2 cellular contexts compared by ENCODE assay signal in the genomic region with DNA sequence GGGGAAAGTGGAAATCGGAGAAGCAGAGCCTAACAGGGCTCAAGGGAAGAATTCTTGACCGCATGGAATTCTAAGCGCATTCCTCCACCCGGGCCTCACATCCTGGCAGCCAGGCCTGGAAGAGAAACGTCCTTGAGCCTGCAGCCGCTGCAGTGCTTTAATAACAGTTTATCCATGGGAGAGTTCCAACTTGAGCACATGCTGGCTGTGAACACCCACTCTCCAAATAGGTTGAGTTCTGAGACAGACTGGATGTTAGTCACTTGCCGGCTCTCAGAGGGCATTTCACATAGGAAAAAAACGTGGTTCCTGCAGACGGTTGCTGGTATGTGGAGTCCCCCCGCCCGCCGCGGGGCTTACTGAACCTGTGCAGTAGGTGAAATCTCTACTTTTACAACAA.
TF ChIP-seq lines count a peak whose summit lies in the region.

No MANE protein-coding gene starts in this region.

TF ChIP-seq in IMR-90, 13 proteins besides CTCF, POLR2A, EP300 and RAD21:
- no peak for TF ChIP-seq MAFK (IDR thresholded peaks at IDR 0.05; ENCODE audit: low read depth, low read length)
- peak; percentile 94 for TF ChIP-seq MXI1 (IDR thresholded peaks at IDR 0.05; ENCODE audit: borderline replicate concordance, low read depth, low read length)
- TF ChIP-seq MAZ (IDR thresholded peaks at IDR 0.05; ENCODE audit: borderline replicate concordance, low read depth, low read length), result peak; percentile 67
- peak; percentile 90 for TF ChIP-seq BHLHE40 (IDR thresholded peaks at IDR 0.05; ENCODE audit: low read depth, low read length)
- peak; percentile 61; the same call in 1 of the 2 replicates for TF ChIP-seq USF2 (IDR thresholded peaks at IDR 0.05; ENCODE audit: low read depth, low read length)
- no peak for TF ChIP-seq RCOR1 (IDR thresholded peaks at IDR 0.05; ENCODE audit: insufficient replicate concordance, low read length)
- peak; percentile 53 for TF ChIP-seq SMC3 (IDR thresholded peaks at IDR 0.05; ENCODE audit: low read depth, low read length)
- TF ChIP-seq CHD1 (IDR thresholded peaks at IDR 0.05; ENCODE audit: low read depth, low read length), result 0 out of 2 replicates have a peak, but pooled peaks have one; percentile 51
- no peak for TF ChIP-seq RFX5 (IDR thresholded peaks at IDR 0.05; ENCODE audit: low read depth, low read length)
- peak; percentile 80 for TF ChIP-seq FOS (IDR thresholded peaks at IDR 0.05; ENCODE audit: low read depth, low read length)
- TF ChIP-seq ELK1 (IDR thresholded peaks at IDR 0.05; ENCODE audit: borderline replicate concordance, low read depth, low read length), result no peak
- peak; percentile 4; the same call in 1 of the 2 replicates for TF ChIP-seq NFE2L2 (IDR thresholded peaks at IDR 0.05; ENCODE audit: low read depth, low read length)
- TF ChIP-seq CEBPB (IDR thresholded peaks at IDR 0.05; ENCODE audit: low read depth, low read length), result peak; percentile 48

TF ChIP-seq in H1, 55 proteins besides CTCF, POLR2A, EP300 and RAD21:
- TF ChIP-seq HDAC2 (IDR thresholded peaks at IDR 0.05; ENCODE audit: borderline replicate concordance in 1 of 2, low read depth in 2 of 2, low read length in 2 of 2) (0 out of 4 replicates have a peak, but pooled peaks of 1 of the 2 experiments have one; percentile 18), CHD7 (IDR thresholded peaks at IDR 0.05; ENCODE audit: insufficient replicate concordance, low read length) (peak; percentile 30), SIN3A (conservative IDR thresholded peaks at IDR 0.05 in 1 of 2, IDR thresholded peaks at IDR 0.05 in 1 of 2; ENCODE audit: low read depth in 1 of 2, low read length in 2 of 2) (0 out of 4 replicates have a peak, but pooled peaks of 1 of the 2 experiments have one; percentile 43), ASH2L (IDR thresholded peaks at IDR 0.05; ENCODE audit: low read length) (peak; percentile 69), POLR2AphosphoS5 (IDR thresholded peaks at IDR 0.05; ENCODE audit: low read depth, low read length) (peak; percentile 28; the same call in 1 of the 2 replicates), BRCA1 (IDR thresholded peaks at IDR 0.05; ENCODE audit: low read depth, low read length) (no peak), MAX (IDR thresholded peaks at IDR 0.05) (peak; percentile 63), RXRA (IDR thresholded peaks at IDR 0.05; ENCODE audit: insufficient read depth, low read depth, low read length) (no peak), TAF7 (optimal IDR thresholded peaks at IDR 0.05; ENCODE audit: borderline replicate concordance, low read depth, low read length) (peak; percentile 0), CHD1 (IDR thresholded peaks at IDR 0.05; ENCODE audit: low read depth, low read length) (no peak), TAF1 (IDR thresholded peaks at IDR 0.05; ENCODE audit: low read depth, low read length) (0 out of 2 replicates have a peak, but pooled peaks have one; percentile 42), RBBP5 (IDR thresholded peaks at IDR 0.05; ENCODE audit: borderline replicate concordance, low read depth, low read length) (peak; percentile 84), TEAD4 (IDR thresholded peaks at IDR 0.05; ENCODE audit: low read depth, low read length) (peak; percentile 95), E2F6 (IDR thresholded peaks at IDR 0.05) (0 out of 2 replicates have a peak, but pooled peaks have one; percentile 13), SP2 (IDR thresholded peaks at IDR 0.05; ENCODE audit: low read length) (no peak), SP1 (IDR thresholded peaks at IDR 0.05; ENCODE audit: low read depth, low read length) (peak; percentile 70; the same call in 1 of the 2 replicates)
